Comparison of ENCODE assay signal across 8 cellular contexts in the genomic region with DNA sequence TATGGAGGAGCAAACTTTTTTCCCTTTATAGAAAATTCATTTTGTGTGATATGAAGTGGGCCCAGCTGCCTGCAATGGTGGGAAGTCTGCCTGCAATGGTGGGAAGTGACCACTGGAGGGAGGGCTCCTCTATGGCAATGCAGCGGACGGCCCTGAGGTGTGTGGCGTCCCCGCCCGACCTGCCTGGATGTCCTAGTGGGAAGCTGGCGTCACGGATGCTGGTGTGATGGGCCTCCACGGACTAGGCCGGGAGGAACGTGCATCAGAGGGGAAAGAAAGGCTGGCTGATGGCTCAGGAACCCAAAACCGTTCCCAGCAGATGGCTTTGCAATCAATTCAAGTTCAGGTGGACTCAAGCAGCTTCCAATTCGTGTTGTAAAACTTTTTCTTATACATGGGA.
DNase-seq lines count a peak whose midpoint lies in the region; ATAC-seq and TF ChIP-seq lines count a peak whose summit lies in the region.

No MANE protein-coding gene starts in this region.

- no peaks in the 10 kb centered on the region for H3K9me3 Mint-ChIP-seq in activated B cell treated with CpG ODN at 0.5 μM for 24 hours

- no peaks in the 10 kb centered on the region for H3K9me3 ChIP-seq in left lung

- no peak overlapping the region for H3K27ac Mint-ChIP-seq in activated B cell treated with CpG ODN at 0.5 μM for 24 hours

- intact Hi-C loops in activated B cell treated with CpG ODN at 0.5 μM for 24 hours (cut with micrococcal nuclease) (loop anchor here (1.0 kb wide), 1 partner anchor 41 kb away; no protein-coding TSS in a partner anchor), left lung (cut with DNase I) (no loop called here)

- peak; percentile 84 for DNase-seq in Ammon's horn (ENCODE audit: low spot score)
- peak; percentile 20 for DNase-seq in Jurkat, Clone E6-1 (ENCODE audit: low read depth, low spot score)
- DNase-seq in activated B cell treated with CpG ODN at 0.5 μM for 24 hours, result no peak
- DNase-seq in cerebellar cortex (ENCODE audit: low spot score), result peak; percentile 47
- peak; percentile 52 to 81 for DNase-seq in left lung
- peak; percentile 20 for DNase-seq in stimulated activated CD8-positive, alpha-beta memory T cell treated with anti-CD3 and anti-CD28 coated beads, Interleukin-12 subunit alpha, Interleukin-12 subunit beta, amount 100 ng/mL, for 1 hour (ENCODE audit: low read depth)

- H3K27me3 Mint-ChIP-seq in activated B cell treated with CpG ODN at 0.5 μM for 24 hours, result peaks cover 5% of the 10 kb centered on the region

- H3K27ac ChIP-seq in left lung, result no peak overlapping the region

- H3K36me3 ChIP-seq in left lung, result peaks cover 0 to 54% of the 10 kb centered on the region in 2 donors

- CTCF ChIA-PET in activated B cell treated with CpG ODN at 0.5 μM for 24 hours (lab: Charles Lee), result interaction anchor here (1.4 kb wide), 1 partner anchor 41 kb away, joined by 4 read pairs; no protein-coding TSS in a partner anchor

- H3K4me1 Mint-ChIP-seq in activated B cell treated with CpG ODN at 0.5 μM for 24 hours, result peaks cover 3% of the 10 kb centered on the region

- no peaks in the 10 kb centered on the region for H3K36me3 Mint-ChIP-seq in activated B cell treated with CpG ODN at 0.5 μM for 24 hours (ENCODE audit: low read depth)

- H3K4me3 Mint-ChIP-seq in activated B cell treated with CpG ODN at 0.5 μM for 24 hours, result no peak overlapping the region

- ATAC-seq in GM19351 (IDR thresholded peaks at IDR 0.05; ENCODE audit: unreplicated experiment) (peak; percentile 81), activated B cell treated with CpG ODN at 0.5 μM for 24 hours (ENCODE audit: low read depth) (peak; percentile 67), left lung (peak; percentile 85), GM18858 (IDR thresholded peaks at IDR 0.05; ENCODE audit: unreplicated experiment) (no peak)

- H3K4me1 ChIP-seq in left lung, result peaks cover 0 to 3% of the 10 kb centered on the region in 2 donors

- POLR2A ChIA-PET in activated B cell treated with CpG ODN at 0.5 μM for 24 hours (lab: Charles Lee), result no interaction called here

- H3K27me3 ChIP-seq in left lung, result no peaks in the 10 kb centered on the region

- no peak overlapping the region for H3K4me3 ChIP-seq in Jurkat, Clone E6-1 (ENCODE audit: low read length)
- H3K4me3 ChIP-seq in left lung, result no peak overlapping the region

- TF ChIP-seq CTCF in activated B cell treated with CpG ODN at 0.5 μM for 24 hours (IDR thresholded peaks at IDR 0.05) (no peak), left lung (IDR thresholded peaks at IDR 0.05) (peak; percentile 70 to 75)
